Comparison of ENCODE assay signal across 10 cellular contexts in the genomic region with DNA sequence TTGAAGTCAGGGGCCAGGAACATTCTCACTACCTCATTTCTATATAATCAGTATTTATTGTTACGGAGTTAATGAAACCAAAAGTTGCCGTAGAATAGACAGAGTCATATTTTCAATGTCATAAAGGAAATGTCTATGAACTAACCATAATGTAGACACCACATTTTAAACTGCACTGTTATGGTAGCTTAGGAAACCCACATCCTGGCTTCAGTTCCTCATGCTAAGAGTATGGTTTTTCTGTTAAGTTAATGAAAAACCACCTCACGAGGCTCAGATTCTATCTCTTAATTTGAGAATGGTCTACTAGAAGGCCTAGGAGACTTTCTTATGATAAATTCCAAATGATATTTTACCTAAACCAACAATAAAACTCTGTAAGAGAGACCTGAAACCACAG.
DNase-seq lines count a peak whose midpoint lies in the region; ATAC-seq and TF ChIP-seq lines count a peak whose summit lies in the region.
"Had no signal": no experiment of that assay in that cellular context is flagged by ENCODE, and none has a peak within 500 bp of the region (broad histone marks: within the 10 kb centered on the region; RNA-seq: fewer than 3 reads in every experiment).

No MANE protein-coding gene starts in this region.

- CTCF ChIA-PET in activated CD8-positive, alpha-beta memory T cell treated with anti-CD3 and anti-CD28 coated beads, Interleukin-2, amount 10 ng/mL, durations not matched to agents 7 days and 5 days (lab: Charles Lee), result interaction anchor here (1.7 kb wide), 1 partner anchor 145 kb away, joined by 5 read pairs; no protein-coding TSS in a partner anchor

- no peak for TF ChIP-seq CTCF in Loucy (conservative IDR thresholded peaks at IDR 0.05; ENCODE audit: low read length)
- TF ChIP-seq CTCF in chondrocyte (IDR thresholded peaks at IDR 0.05), result no peak

- peak; percentile 61 for DNase-seq in activated CD8-positive, alpha-beta memory T cell treated with anti-CD3 and anti-CD28 coated beads, Interleukin-2, amount 10 ng/mL, durations not matched to agents 7 days and 5 days
- DNase-seq in activated CD8-positive, alpha-beta memory T cell treated with anti-CD3 and anti-CD28 coated beads, Interleukin-2, amount 50 U/mL, for 4 hours, result no peak
- no peak for DNase-seq in stimulated activated effector memory CD8-positive, alpha-beta T cell treated with anti-CD3 and anti-CD28 coated beads, Interleukin-12 subunit alpha, Interleukin-12 subunit beta, amount 100 ng/mL, for 72 hours (ENCODE audit: low spot score in 2 of 2)
- DNase-seq in erythroblast (lab: John Stamatoyannopoulos, UW), result no peak
- no peak for DNase-seq in effector CD4-positive, alpha-beta T cell
- no peak for DNase-seq in chondrocyte (ENCODE audit: low spot score)
- DNase-seq: IMR-90 had no signal

- peak overlapping the region; percentile 66 for H3K4me2 ChIP-seq in Loucy (ENCODE audit: low read depth, low read length, poor library complexity, severe bottlenecking)

- H3K4me1 ChIP-seq in Loucy (ENCODE audit: insufficient read depth, low read length, poor library complexity, severe bottlenecking), result peaks cover 24% of the 10 kb centered on the region

- H3K36me3 ChIP-seq in Loucy (ENCODE audit: insufficient read depth, low read length), result no peaks in the 10 kb centered on the region

- H3K4me3 ChIP-seq in Loucy (ENCODE audit: low read length, poor library complexity, severe bottlenecking), result peak overlapping the region; percentile 41

- peak overlapping the region; percentile 73 for H3K27ac Mint-ChIP-seq in activated CD8-positive, alpha-beta memory T cell treated with anti-CD3 and anti-CD28 coated beads, Interleukin-2, amount 10 ng/mL, durations not matched to agents 7 days and 5 days
- peak overlapping the region; percentile 56 for H3K27ac Mint-ChIP-seq in stimulated activated effector memory CD8-positive, alpha-beta T cell treated with anti-CD3 and anti-CD28 coated beads, Interleukin-12 subunit alpha, Interleukin-12 subunit beta, amount 100 ng/mL, for 72 hours
- H3K27ac Mint-ChIP-seq in chondrocyte (ENCODE audit: unreplicated experiment), result no peak overlapping the region

- H2AFZ ChIP-seq in Loucy (ENCODE audit: low read length), result no peak overlapping the region

- peak overlapping the region; percentile 22 for H3K4me3 Mint-ChIP-seq in activated CD8-positive, alpha-beta memory T cell treated with anti-CD3 and anti-CD28 coated beads, Interleukin-2, amount 10 ng/mL, durations not matched to agents 7 days and 5 days
- no peak overlapping the region for H3K4me3 Mint-ChIP-seq in stimulated activated effector memory CD8-positive, alpha-beta T cell treated with anti-CD3 and anti-CD28 coated beads, Interleukin-12 subunit alpha, Interleukin-12 subunit beta, amount 100 ng/mL, for 72 hours
- no peak overlapping the region for H3K4me3 Mint-ChIP-seq in chondrocyte (ENCODE audit: unreplicated experiment)
- H3K4me3 Mint-ChIP-seq: neural crest cell had no signal

- H3K9me2 ChIP-seq in Loucy (replicated peaks; ENCODE audit: low read depth, low read length), result no peaks in the 10 kb centered on the region

- peaks cover 6% of the 10 kb centered on the region; the same call in 1 of the 2 replicates for H3F3A ChIP-seq in Loucy (ENCODE audit: low read depth)

- H3K27me3 ChIP-seq in Loucy (ENCODE audit: insufficient read depth, low read length, poor library complexity, severe bottlenecking), result peaks cover 7% of the 10 kb centered on the region

- H3K9me3 ChIP-seq in Loucy (ENCODE audit: insufficient read depth, low read depth, low read length), result 0 out of 2 replicates have a peak, but pooled peaks cover 5% of the 10 kb centered on the region

- peaks cover 43% of the 10 kb centered on the region for H3K4me1 Mint-ChIP-seq in activated CD8-positive, alpha-beta memory T cell treated with anti-CD3 and anti-CD28 coated beads, Interleukin-2, amount 10 ng/mL, durations not matched to agents 7 days and 5 days
- H3K4me1 Mint-ChIP-seq in stimulated activated effector memory CD8-positive, alpha-beta T cell treated with anti-CD3 and anti-CD28 coated beads, Interleukin-12 subunit alpha, Interleukin-12 subunit beta, amount 100 ng/mL, for 72 hours, result peaks cover 9% of the 10 kb centered on the region
- peaks cover 12% of the 10 kb centered on the region for H3K4me1 Mint-ChIP-seq in chondrocyte (ENCODE audit: low read depth)
- H3K4me1 Mint-ChIP-seq: neural crest cell had no signal

- no peaks in the 10 kb centered on the region for H4K20me1 ChIP-seq in Loucy (ENCODE audit: insufficient read depth, low read length, poor library complexity, severe bottlenecking)

- peaks cover 11% of the 10 kb centered on the region for H3K9me3 Mint-ChIP-seq in activated CD8-positive, alpha-beta memory T cell treated with anti-CD3 and anti-CD28 coated beads, Interleukin-2, amount 10 ng/mL, durations not matched to agents 7 days and 5 days (ENCODE audit: low read depth)
- peaks cover 4% of the 10 kb centered on the region for H3K9me3 Mint-ChIP-seq in stimulated activated effector memory CD8-positive, alpha-beta T cell treated with anti-CD3 and anti-CD28 coated beads, Interleukin-12 subunit alpha, Interleukin-12 subunit beta, amount 100 ng/mL, for 72 hours
- H3K9me3 Mint-ChIP-seq in chondrocyte (ENCODE audit: low read depth), result peaks cover 9% of the 10 kb centered on the region

- ATAC-seq in activated CD8-positive, alpha-beta memory T cell treated with anti-CD3 and anti-CD28 coated beads, Interleukin-2, amount 10 ng/mL, durations not matched to agents 7 days and 5 days, result peak; percentile 99
- peak; percentile 100 for ATAC-seq in HG02623 (IDR thresholded peaks at IDR 0.05; ENCODE audit: unreplicated experiment)
- ATAC-seq in stimulated activated effector memory CD8-positive, alpha-beta T cell treated with anti-CD3 and anti-CD28 coated beads, Interleukin-12 subunit alpha, Interleukin-12 subunit beta, amount 100 ng/mL, for 72 hours, result peak; percentile 99

- H3K36me3 Mint-ChIP-seq in activated CD8-positive, alpha-beta memory T cell treated with anti-CD3 and anti-CD28 coated beads, Interleukin-2, amount 10 ng/mL, durations not matched to agents 7 days and 5 days, result peaks cover 21% of the 10 kb centered on the region
- H3K36me3 Mint-ChIP-seq in stimulated activated effector memory CD8-positive, alpha-beta T cell treated with anti-CD3 and anti-CD28 coated beads, Interleukin-12 subunit alpha, Interleukin-12 subunit beta, amount 100 ng/mL, for 72 hours, result no peaks in the 10 kb centered on the region
- H3K36me3 Mint-ChIP-seq in chondrocyte (ENCODE audit: low read depth), result peaks cover 3% of the 10 kb centered on the region

- no peaks in the 10 kb centered on the region for H3K79me2 ChIP-seq in Loucy (ENCODE audit: insufficient read depth, low read length)

- H3K9ac ChIP-seq in Loucy (ENCODE audit: low read depth, low read length, poor library complexity, severe bottlenecking), result no peak overlapping the region

- peaks cover 26% of the 10 kb centered on the region for H3K27me3 Mint-ChIP-seq in activated CD8-positive, alpha-beta memory T cell treated with anti-CD3 and anti-CD28 coated beads, Interleukin-2, amount 10 ng/mL, durations not matched to agents 7 days and 5 days
- H3K27me3 Mint-ChIP-seq in chondrocyte (ENCODE audit: low read depth), result no peaks in the 10 kb centered on the region

- no peak for TF ChIP-seq POLR2A in erythroblast (IDR thresholded peaks at IDR 0.05; ENCODE audit: low read length)
